Comparison of ENCODE assay signal across 1 cellular context in genomic region chr1:119626841-119627240, GRCh38.
TF ChIP-seq lines count a peak whose summit lies in the region.

No MANE protein-coding gene starts in this region.

TF ChIP-seq in HEK293, 187 proteins besides CTCF, POLR2A, EP300 and RAD21 (continued from another document):
- TF ChIP-seq ZBTB44 (tag by site-specific recombination; IDR thresholded peaks at IDR 0.05) (no peak), ZNF157 (tag by site-specific recombination; IDR thresholded peaks at IDR 0.05) (no peak), ZNF670 (tag by site-specific recombination; IDR thresholded peaks at IDR 0.05; ENCODE audit: low read depth) (no peak), HOXC10 (CRISPR knock-in tag; IDR thresholded peaks at IDR 0.05) (no peak), ZBTB7A (tag by site-specific recombination; IDR thresholded peaks at IDR 0.05; ENCODE audit: low read depth) (no peak), ZXDB (tag by site-specific recombination; IDR thresholded peaks at IDR 0.05) (no peak), ZBTB20 (tag by site-specific recombination; IDR thresholded peaks at IDR 0.05) (no peak), ATF2 (tag by site-specific recombination; IDR thresholded peaks at IDR 0.05; ENCODE audit: low read depth) (0 out of 2 replicates have a peak, but pooled peaks have one; percentile 35), ZSCAN23 (tag by site-specific recombination; IDR thresholded peaks at IDR 0.05) (no peak), SP2 (tag by site-specific recombination; IDR thresholded peaks at IDR 0.05) (0 out of 2 replicates have a peak, but pooled peaks have one; percentile 11), ZSCAN5A (tag by site-specific recombination; IDR thresholded peaks at IDR 0.05) (no peak), MYNN (tag by site-specific recombination; IDR thresholded peaks at IDR 0.05; ENCODE audit: borderline replicate concordance) (peak; percentile 73; the same call in 1 of the 2 replicates), ZBTB49 (tag by site-specific recombination; IDR thresholded peaks at IDR 0.05; ENCODE audit: low read depth) (no peak), INSM2 (tag by site-specific recombination; IDR thresholded peaks at IDR 0.05) (no peak), KLF1 (tag by site-specific recombination; IDR thresholded peaks at IDR 0.05) (no peak)
